8 cellular contexts compared by ENCODE assay signal in genomic region chr7:111561659-111561908, GRCh38. TPM values are rescaled to one million over a fixed set of nuclear protein-coding genes. Genes with fewer than 3 reads are reported as not detected.
A peak's percentile ranks its signal among the peaks of the same experiment; 100 is the strongest.
DNase-seq lines count a peak whose midpoint lies in the region; ATAC-seq and TF ChIP-seq lines count a peak whose summit lies in the region.

No MANE protein-coding gene starts in this region.

- H3K27me3 ChIP-seq in HUES6 (ENCODE audit: control insufficient read depth, insufficient read depth, low read length) (no peaks in the 10 kb centered on the region), brain microvascular endothelial cell (replicated peaks) (no peaks in the 10 kb centered on the region)

- in situ Hi-C loops in brain microvascular endothelial cell (cut with HindIII; ENCODE audit: low pct_ligation_motif_present, low sequenced_read_pairs): no loop called here

- H3K4me1 ChIP-seq in HUES6 (ENCODE audit: control insufficient read depth, insufficient read depth, low read length) (peaks cover 13% of the 10 kb centered on the region), mucosa of descending colon (ENCODE audit: low read depth) (peaks cover 6% of the 10 kb centered on the region)

- DNase-seq in AG09309 (ENCODE audit: low read depth): no peak
- peak; percentile 4 for DNase-seq in brain microvascular endothelial cell
- DNase-seq in mucosa of descending colon: peak in 1 of 3 donors; percentile 20
- DNase-seq in NCI-H748 (lab: John Stamatoyannopoulos, UW; ENCODE audit: unreplicated experiment): no peak
- no peak for DNase-seq in mucosa of gallbladder (ENCODE audit: low spot score)
- no peak for DNase-seq in NCI-H2107 treated with DMSO at 0.1 percent for 48 hours (lab: John Stamatoyannopoulos, UW; ENCODE audit: unreplicated experiment)

- H3K27ac ChIP-seq in HUES6 (ENCODE audit: low read depth, low read length) (peak overlapping the region; percentile 88), brain microvascular endothelial cell (peak overlapping the region; percentile 64)

- peak overlapping the region; percentile 91 for H3K9ac ChIP-seq in HUES6 (ENCODE audit: low read length)

- peak; percentile 2 for ATAC-seq in mucosa of descending colon
- no peak for ATAC-seq in HG02884 (IDR thresholded peaks at IDR 0.05; ENCODE audit: unreplicated experiment)

- peak overlapping the region; percentile 64 for H3K4me3 ChIP-seq in AG09309 (ENCODE audit: control insufficient read depth, low read depth, low read length)
- peak overlapping the region; percentile 94 for H3K4me3 ChIP-seq in HUES6 (ENCODE audit: low read depth, low read length)
- peak overlapping the region; percentile 74 for H3K4me3 ChIP-seq in brain microvascular endothelial cell (ENCODE audit: low read depth, low read length)
- peak overlapping the region; percentile 72 for H3K4me3 ChIP-seq in mucosa of descending colon

- no peaks in the 10 kb centered on the region for H3K9me3 ChIP-seq in HUES6 (ENCODE audit: control insufficient read depth, insufficient read depth, low read depth, low read length)
- no peaks in the 10 kb centered on the region for H3K9me3 ChIP-seq in mucosa of descending colon

- intact Hi-C loops in mucosa of descending colon (cut with DNase I, micrococcal nuclease): no loop called here

- no peak for TF ChIP-seq CTCF in AG09309 (IDR thresholded peaks at IDR 0.05; ENCODE audit: control insufficient read depth, insufficient read depth, low read depth, low read length, missing control alignments)
- no peak for TF ChIP-seq CTCF in brain microvascular endothelial cell (IDR thresholded peaks at IDR 0.05; ENCODE audit: low read depth, low read length, missing control alignments)
- TF ChIP-seq CTCF in mucosa of descending colon (IDR thresholded peaks at IDR 0.05): no peak

- H3K36me3 ChIP-seq in HUES6 (ENCODE audit: control insufficient read depth, insufficient read depth, low read length) (peaks cover 7% of the 10 kb centered on the region; the same call in 1 of the 2 replicates), brain microvascular endothelial cell (replicated peaks) (no peaks in the 10 kb centered on the region), mucosa of descending colon (ENCODE audit: low read depth) (no peaks in the 10 kb centered on the region)

RNA-seq across cellular contexts. Expression of gene IMMP2L, which starts 0.7 kb away (rescaled TPM):
- total RNA-seq in mucosa of descending colon (10 to 100 TPM; 12.1 to 20.7 (median 17.7) TPM), mucosa of gallbladder (19.7 TPM)
